ENCODE assay signal across 7 cellular contexts in the genomic region with DNA sequence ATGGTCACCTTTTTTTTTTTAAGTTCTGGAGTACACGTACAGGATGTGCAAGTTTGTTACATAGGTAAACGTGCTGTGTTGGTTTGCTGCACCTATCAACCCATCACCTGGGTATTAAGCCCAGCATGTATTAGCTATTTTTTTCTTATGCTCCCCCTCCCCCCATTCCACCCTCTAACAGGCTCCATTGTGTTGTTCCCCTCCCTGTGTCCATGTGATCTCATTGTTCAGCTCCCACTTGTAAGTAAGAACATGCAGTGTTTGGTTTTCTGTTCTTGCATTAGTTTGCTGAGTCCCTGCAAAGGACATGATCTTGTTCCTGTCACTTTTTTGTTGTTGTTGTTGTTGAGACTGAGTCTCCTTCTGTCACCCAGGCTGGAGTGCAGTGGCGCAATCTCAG. TPM values are rescaled to one million over a fixed set of nuclear protein-coding genes. Genes with fewer than 3 reads are reported as not detected.
A peak's percentile ranks its signal among the peaks of the same experiment; 100 is the strongest.
DNase-seq lines count a peak whose midpoint lies in the region; ATAC-seq and TF ChIP-seq lines count a peak whose summit lies in the region.
"Not testable (repeated sequence)": the region's sequence is repeated elsewhere in the genome, so short reads cannot be mapped to it uniquely, and the experiment has no call there.

No MANE protein-coding gene starts in this region.

- H3K9ac ChIP-seq in endodermal cell (ENCODE audit: extremely low read depth, low read length, poor library complexity, severe bottlenecking): not testable (repeated sequence)

- not testable (repeated sequence) for H3K9me3 ChIP-seq in endodermal cell (ENCODE audit: control insufficient read depth, low read length)

- not testable (repeated sequence) for H3K27ac ChIP-seq in GM23338 (ENCODE audit: low read depth); endodermal cell (ENCODE audit: low read depth, low read length)

- H3K4me1 Mint-ChIP-seq in GM23338: peaks cover 10% of the 10 kb centered on the region; the same call in 2 of the 3 replicates
- peaks cover 33 to 34% (median 33%) of the 10 kb centered on the region in 3 donors for H3K4me1 Mint-ChIP-seq in T-cell
- peaks cover 26% of the 10 kb centered on the region for H3K4me1 Mint-ChIP-seq in activated CD8-positive, alpha-beta T cell treated with anti-CD3 and anti-CD28 coated beads, Interleukin-2, amount 10 ng/mL, durations not matched to agents 7 days and 5 days (ENCODE audit: low read depth)
- peaks cover 33% of the 10 kb centered on the region for H3K4me1 Mint-ChIP-seq in activated naive CD8-positive, alpha-beta T cell treated with anti-CD3 and anti-CD28 coated beads, Interleukin-2, amount 50 U/mL, for 24 hours
- H3K4me1 Mint-ChIP-seq in endodermal cell: peaks cover 20% of the 10 kb centered on the region
- H3K4me1 Mint-ChIP-seq in stimulated activated naive CD8-positive, alpha-beta T cell treated with anti-CD3 and anti-CD28 coated beads, Interleukin-15, Interleukin-2, amounts not matched to agents 100 ng/mL and 50 ng/mL, for 24 hours (ENCODE audit: low read depth): peaks cover 37% of the 10 kb centered on the region

- not testable (repeated sequence) for H3K27me3 ChIP-seq in GM23338 (ENCODE audit: insufficient read depth); endodermal cell (ENCODE audit: control insufficient read depth, insufficient read depth, low read length, poor library complexity, severe bottlenecking)

- peaks cover 76% of the 10 kb centered on the region for H3K79me2 ChIP-seq in GM23338 (replicated peaks; ENCODE audit: insufficient read depth)

- not testable (repeated sequence) for H3K4me3 Mint-ChIP-seq in GM23338; T-cell; stimulated activated naive CD8-positive, alpha-beta T cell treated with anti-CD3 and anti-CD28 coated beads, Interleukin-15, Interleukin-2, amounts not matched to agents 100 ng/mL and 50 ng/mL, for 24 hours
- peak overlapping the region; percentile 12 for H3K4me3 Mint-ChIP-seq in activated CD8-positive, alpha-beta T cell treated with anti-CD3 and anti-CD28 coated beads, Interleukin-2, amount 10 ng/mL, durations not matched to agents 7 days and 5 days
- H3K4me3 Mint-ChIP-seq in activated naive CD8-positive, alpha-beta T cell treated with anti-CD3 and anti-CD28 coated beads, Interleukin-2, amount 50 U/mL, for 24 hours: peak overlapping the region; percentile 20
- H3K4me3 Mint-ChIP-seq in endodermal cell: peak overlapping the region; percentile 4

- H4K20me1 ChIP-seq in GM23338 (replicated peaks; ENCODE audit: insufficient read depth): peaks cover 14% of the 10 kb centered on the region; the same call in 1 of the 2 replicates

- POLR2A ChIA-PET in T-cell (lab: Charles Lee): interaction anchor here in 1 of 2 donors (0.6 kb wide), 1 partner anchor 15 kb away, joined by 8 read pairs; no protein-coding TSS in a partner anchor
- POLR2A ChIA-PET in activated CD8-positive, alpha-beta T cell treated with anti-CD3 and anti-CD28 coated beads, Interleukin-2, amount 10 ng/mL, durations not matched to agents 7 days and 5 days (lab: Charles Lee): interaction anchor here (1.3 kb wide), 1 partner anchor 27 kb away, joined by 4 read pairs; a partner anchor contains a TSS

- not testable (repeated sequence) for TF ChIP-seq CTCF in GM23338 (conservative IDR thresholded peaks at IDR 0.05; ENCODE audit: low read depth in 2 of 2); endodermal cell (conservative IDR thresholded peaks at IDR 0.05)

- DNase-seq in GM23338 (ENCODE audit: low spot score); T-cell; activated CD8-positive, alpha-beta T cell treated with anti-CD3 and anti-CD28 coated beads, Interleukin-2, amount 10 ng/mL, durations not matched to agents 7 days and 5 days; activated naive CD8-positive, alpha-beta T cell treated with anti-CD3 and anti-CD28 coated beads, Interleukin-2, amount 50 U/mL, for 24 hours; endodermal cell: not testable (repeated sequence)
- peak; percentile 55 for DNase-seq in midbrain (lab: John Stamatoyannopoulos, UW)

- not testable (repeated sequence) for H3K9me2 ChIP-seq in GM23338 (ENCODE audit: insufficient read depth)

- H3F3A ChIP-seq in GM23338 (replicated peaks; ENCODE audit: low read depth): not testable (repeated sequence)

- H3K36me3 ChIP-seq in GM23338 (ENCODE audit: insufficient read depth) (peaks cover 33% of the 10 kb centered on the region), endodermal cell (ENCODE audit: control insufficient read depth, insufficient read depth, low read length) (peaks cover 60% of the 10 kb centered on the region)

- not testable (repeated sequence) for H3K27me3 Mint-ChIP-seq in GM23338 (ENCODE audit: insufficient read depth, low read depth, poor library complexity); T-cell; activated CD8-positive, alpha-beta T cell treated with anti-CD3 and anti-CD28 coated beads, Interleukin-2, amount 10 ng/mL, durations not matched to agents 7 days and 5 days (ENCODE audit: low read depth); activated naive CD8-positive, alpha-beta T cell treated with anti-CD3 and anti-CD28 coated beads, Interleukin-2, amount 50 U/mL, for 24 hours; endodermal cell (ENCODE audit: insufficient read depth); stimulated activated naive CD8-positive, alpha-beta T cell treated with anti-CD3 and anti-CD28 coated beads, Interleukin-15, Interleukin-2, amounts not matched to agents 100 ng/mL and 50 ng/mL, for 24 hours

- WGBS in endodermal cell (ENCODE audit: insufficient coverage in 1 of 2, insufficient read length in 1 of 2), 2 experiments: 92 to 100% methylated on average over 1 to 2 of the region's 3 CpGs

- CTCF ChIA-PET in T-cell (lab: Charles Lee): interaction anchor here in 1 of 2 donors (1.0 to 1.1 kb wide), 2 partner anchors 32 to 40 kb away, joined by 3 read pairs; no protein-coding TSS in a partner anchor
- CTCF ChIA-PET in activated CD8-positive, alpha-beta T cell treated with anti-CD3 and anti-CD28 coated beads, Interleukin-2, amount 10 ng/mL, durations not matched to agents 7 days and 5 days (lab: Charles Lee): interaction anchor here (1.4 kb wide), 1 partner anchor 40 kb away, joined by 5 read pairs; no protein-coding TSS in a partner anchor

- not testable (repeated sequence) for H2AFZ ChIP-seq in GM23338

- H3K4me3 ChIP-seq in GM23338; endodermal cell (ENCODE audit: low read length): not testable (repeated sequence)

- not testable (repeated sequence) for H3K9me3 Mint-ChIP-seq in GM23338; T-cell; activated CD8-positive, alpha-beta T cell treated with anti-CD3 and anti-CD28 coated beads, Interleukin-2, amount 10 ng/mL, durations not matched to agents 7 days and 5 days (ENCODE audit: insufficient read depth); activated naive CD8-positive, alpha-beta T cell treated with anti-CD3 and anti-CD28 coated beads, Interleukin-2, amount 50 U/mL, for 24 hours; endodermal cell; stimulated activated naive CD8-positive, alpha-beta T cell treated with anti-CD3 and anti-CD28 coated beads, Interleukin-15, Interleukin-2, amounts not matched to agents 100 ng/mL and 50 ng/mL, for 24 hours

- H3K36me3 Mint-ChIP-seq in GM23338 (ENCODE audit: low read depth) (peaks cover 49% of the 10 kb centered on the region), endodermal cell (ENCODE audit: low read depth) (peaks cover 40% of the 10 kb centered on the region)
- H3K36me3 Mint-ChIP-seq in T-cell: not testable (repeated sequence)
- peaks cover 43% of the 10 kb centered on the region for H3K36me3 Mint-ChIP-seq in activated CD8-positive, alpha-beta T cell treated with anti-CD3 and anti-CD28 coated beads, Interleukin-2, amount 10 ng/mL, durations not matched to agents 7 days and 5 days (ENCODE audit: low read depth)
- peaks cover 33% of the 10 kb centered on the region for H3K36me3 Mint-ChIP-seq in activated naive CD8-positive, alpha-beta T cell treated with anti-CD3 and anti-CD28 coated beads, Interleukin-2, amount 50 U/mL, for 24 hours (ENCODE audit: low read depth)
- H3K36me3 Mint-ChIP-seq in stimulated activated naive CD8-positive, alpha-beta T cell treated with anti-CD3 and anti-CD28 coated beads, Interleukin-15, Interleukin-2, amounts not matched to agents 100 ng/mL and 50 ng/mL, for 24 hours (ENCODE audit: low read depth): peaks cover 35% of the 10 kb centered on the region

- peaks cover 19% of the 10 kb centered on the region for H3K4me1 ChIP-seq in GM23338 (ENCODE audit: insufficient read depth)
- not testable (repeated sequence) for H3K4me1 ChIP-seq in endodermal cell (ENCODE audit: control insufficient read depth, insufficient read depth, low read length)

- peak overlapping the region; percentile 74; the same call in 1 of the 2 replicates for H3K27ac Mint-ChIP-seq in GM23338
- peak overlapping the region; percentile 76 to 83 for H3K27ac Mint-ChIP-seq in T-cell
- H3K27ac Mint-ChIP-seq in activated CD8-positive, alpha-beta T cell treated with anti-CD3 and anti-CD28 coated beads, Interleukin-2, amount 10 ng/mL, durations not matched to agents 7 days and 5 days: peak overlapping the region; percentile 24
- H3K27ac Mint-ChIP-seq in activated naive CD8-positive, alpha-beta T cell treated with anti-CD3 and anti-CD28 coated beads, Interleukin-2, amount 50 U/mL, for 24 hours: peak overlapping the region; percentile 43
- peak overlapping the region; percentile 82 for H3K27ac Mint-ChIP-seq in endodermal cell
- H3K27ac Mint-ChIP-seq in stimulated activated naive CD8-positive, alpha-beta T cell treated with anti-CD3 and anti-CD28 coated beads, Interleukin-15, Interleukin-2, amounts not matched to agents 100 ng/mL and 50 ng/mL, for 24 hours: peak overlapping the region; percentile 64

- H3K4me2 ChIP-seq in GM23338: not testable (repeated sequence)

- not testable (repeated sequence) for ATAC-seq in GM23338; T-cell (replicated peaks in 1 of 4); activated CD8-positive, alpha-beta T cell treated with anti-CD3 and anti-CD28 coated beads, Interleukin-2, amount 10 ng/mL, durations not matched to agents 7 days and 5 days; activated naive CD8-positive, alpha-beta T cell treated with anti-CD3 and anti-CD28 coated beads, Interleukin-2, amount 50 U/mL, for 24 hours

RNA-seq across cellular contexts. Expression of a gene that starts 3.4 kb away (rescaled TPM):
- total RNA-seq in GM23338 (2014; rRNA removed; shearing (Covaris generic)): 217 and 389 TPM in 2 replicates
- polyA plus RNA-seq in GM23338 (2016; fragmentation: Nextera tagmentation; extraction: Ambion mirVana): 32.7 and 34.2 TPM in 2 replicates
- total RNA-seq in T-cell (10 to 100 TPM; 32.8 to 43.8 (median 40.7) TPM), endodermal cell (100 to 1,000 TPM in 1 of 2 donors, 10 to 100 TPM in 1; 90.3 to 150 TPM)
- total RNA-seq in activated CD8-positive, alpha-beta T cell treated with anti-CD3 and anti-CD28 coated beads, Interleukin-2, amount 10 ng/mL, durations not matched to agents 7 days and 5 days: 100 to 1,000 TPM; 195 to 201 TPM
- 118 TPM for polyA plus RNA-seq in endodermal cell (2013, experiment 1 of 2)
- polyA plus RNA-seq in endodermal cell (2013, experiment 2 of 2): 118 TPM

RNA-seq across cellular contexts. Expression of a gene that starts 4.2 kb away (rescaled TPM):
- total RNA-seq in GM23338 (2014; rRNA removed; shearing (Covaris generic)): 75.1 and 93.9 TPM in 2 replicates
- polyA plus RNA-seq in GM23338 (2016; fragmentation: Nextera tagmentation; extraction: Ambion mirVana): 432 and 463 TPM in 2 replicates
- 10 to 100 TPM; 34.3 to 86.6 (median 80.3) TPM for total RNA-seq in T-cell
- 100 to 1,000 TPM; 217 to 228 TPM for total RNA-seq in activated CD8-positive, alpha-beta T cell treated with anti-CD3 and anti-CD28 coated beads, Interleukin-2, amount 10 ng/mL, durations not matched to agents 7 days and 5 days
- total RNA-seq in endodermal cell: 100 to 1,000 TPM; 196 to 450 TPM
- 216 TPM for polyA plus RNA-seq in endodermal cell (2013, experiment 1 of 2)
- 234 TPM for polyA plus RNA-seq in endodermal cell (2013, experiment 2 of 2)

RNA-seq across cellular contexts. Expression of a gene that starts 26.8 kb away (rescaled TPM):
- 13.9 and 18.3 TPM in 2 replicates for total RNA-seq in GM23338 (2014; rRNA removed; shearing (Covaris generic))
- polyA plus RNA-seq in GM23338 (2016; fragmentation: Nextera tagmentation; extraction: Ambion mirVana): 11.2 and 16.1 TPM in 2 replicates
- total RNA-seq in T-cell (10 to 100 TPM; 64.6 to 92.2 (median 75.8) TPM), endodermal cell (10 to 100 TPM in 1 of 2 donors, 1 to 10 TPM in 1; 5.6 to 17.8 TPM)
- total RNA-seq in activated CD8-positive, alpha-beta T cell treated with anti-CD3 and anti-CD28 coated beads, Interleukin-2, amount 10 ng/mL, durations not matched to agents 7 days and 5 days: 10 to 100 TPM; 46.6 to 48.9 TPM
- polyA plus RNA-seq in endodermal cell (2013, experiment 1 of 2): 15.1 TPM
- polyA plus RNA-seq in endodermal cell (2013, experiment 2 of 2): 12.9 TPM

RNA-seq across cellular contexts. Expression of a gene that starts 37.0 kb away (rescaled TPM):
- total RNA-seq in GM23338 (2014; rRNA removed; shearing (Covaris generic)): 5,269 and 5,853 TPM in 2 replicates
- 6,140 and 6,219 TPM in 2 replicates for polyA plus RNA-seq in GM23338 (2016; fragmentation: Nextera tagmentation; extraction: Ambion mirVana)
- total RNA-seq in T-cell: 100 to 1,000 TPM; 500 to 643 (median 605) TPM
- 1,000 to 10,000 TPM; 6,175 to 6,471 TPM for total RNA-seq in activated CD8-positive, alpha-beta T cell treated with anti-CD3 and anti-CD28 coated beads, Interleukin-2, amount 10 ng/mL, durations not matched to agents 7 days and 5 days
- 1,000 to 10,000 TPM; 2,848 to 5,273 TPM for total RNA-seq in endodermal cell
- 3,905 TPM for polyA plus RNA-seq in endodermal cell (2013, experiment 1 of 2)
- 3,777 TPM for polyA plus RNA-seq in endodermal cell (2013, experiment 2 of 2)

RNA-seq across cellular contexts. Expression of a gene that starts 45.4 kb away (rescaled TPM):
- total RNA-seq in GM23338 (2014; rRNA removed; shearing (Covaris generic)): 0.59 and 0.66 TPM in 2 replicates
- 0.52 and 0.65 TPM in 2 replicates for polyA plus RNA-seq in GM23338 (2016; fragmentation: Nextera tagmentation; extraction: Ambion mirVana)
- 10 to 100 TPM; 22.6 to 77.0 (median 60.3) TPM for total RNA-seq in T-cell
- total RNA-seq in activated CD8-positive, alpha-beta T cell treated with anti-CD3 and anti-CD28 coated beads, Interleukin-2, amount 10 ng/mL, durations not matched to agents 7 days and 5 days: 10 to 100 TPM; 31.2 to 32.5 TPM
- total RNA-seq in endodermal cell: 1 to 10 TPM in 1 of 2 donors, under 1 TPM in 1; 0.55 to 1.4 TPM
- polyA plus RNA-seq in endodermal cell (2013, experiment 1 of 2): 0.46 TPM
- polyA plus RNA-seq in endodermal cell (2013, experiment 2 of 2): 0.41 TPM

Comparison
In these comparisons a context has a peak if more than half of its experiments do, and no peak if none do; other contexts are left out.
1. H3K27ac Mint-ChIP-seq: peak in every context shown above with its lines; median percentile 82 in endodermal cell; 80 in T-cell; 74 in GM23338; 64 in stimulated activated naive CD8-positive, alpha-beta T cell treated with anti-CD3 and anti-CD28 coated beads, Interleukin-15, Interleukin-2, amounts not matched to agents 100 ng/mL and 50 ng/mL, for 24 hours; 43 in activated naive CD8-positive, alpha-beta T cell treated with anti-CD3 and anti-CD28 coated beads, Interleukin-2, amount 50 U/mL, for 24 hours; 24 in activated CD8-positive, alpha-beta T cell treated with anti-CD3 and anti-CD28 coated beads, Interleukin-2, amount 10 ng/mL, durations not matched to agents 7 days and 5 days.